Comparison of ENCODE assay signal across 11 cellular contexts in genomic region chr10:49397036-49397999, GRCh38. TPM values are rescaled to one million over a fixed set of nuclear protein-coding genes. Genes with fewer than 3 reads are reported as not detected.
A peak's percentile ranks its signal among the peaks of the same experiment; 100 is the strongest.
DNase-seq lines count a peak whose midpoint lies in the region; ATAC-seq and TF ChIP-seq lines count a peak whose summit lies in the region.
"Had no signal": no experiment of that assay in that cellular context is flagged by ENCODE, and none has a peak within 500 bp of the region (broad histone marks: within the 10 kb centered on the region; RNA-seq: fewer than 3 reads in every experiment).

No MANE protein-coding gene starts in this region.

- peak overlapping the region; percentile 11; the same call in 1 of the 2 replicates for H3K4me3 ChIP-seq in iPS DF 6.9 (ENCODE audit: low read length)
- H3K4me3 ChIP-seq: BLaER1 treated with 17β-estradiol and CSF1 and Interleukin-3, amounts not matched to agents 10 nM and 100 nM had no signal

- ATAC-seq in activated T-cell treated with anti-CD3 and anti-CD28 coated beads, Interleukin-2, amount 50 U/mL, for 4 hours: peak; percentile 21 to 33
- peak; percentile 34 for ATAC-seq in stimulated activated effector memory CD8-positive, alpha-beta T cell treated with anti-CD3 and anti-CD28 coated beads, Interleukin-12 subunit alpha, Interleukin-12 subunit beta, amount 100 ng/mL, for 72 hours
- ATAC-seq: Panc1 had no signal

- H3K27me3 Mint-ChIP-seq in activated T-cell treated with anti-CD3 and anti-CD28 coated beads, Interleukin-2, amount 50 U/mL, for 4 hours (ENCODE audit: low read depth): peaks cover 77% of the 10 kb centered on the region
- H3K27me3 Mint-ChIP-seq in IgD-negative memory B cell: peaks cover 53% of the 10 kb centered on the region

- no peak for TF ChIP-seq CTCF in GM10248 (IDR thresholded peaks at IDR 0.05; ENCODE audit: control extremely low read depth, extremely low read depth, low read depth, missing control alignments)

- H3K9me3 ChIP-seq in iPS DF 6.9 (ENCODE audit: control insufficient read depth, insufficient read depth, low read length): no peaks in the 10 kb centered on the region

- WGBS in iPS DF 6.9 (ENCODE audit: insufficient coverage, insufficient read length): no CpG with 5 or more reads among the region's 61 CpGs

- peaks cover 44% of the 10 kb centered on the region for H3K27me3 ChIP-seq in iPS DF 6.9 (ENCODE audit: control insufficient read depth, insufficient read depth, low read length)

- peaks cover 13% of the 10 kb centered on the region for H3K4me1 Mint-ChIP-seq in activated T-cell treated with anti-CD3 and anti-CD28 coated beads, Interleukin-2, amount 50 U/mL, for 4 hours (ENCODE audit: low read depth)
- H3K4me1 Mint-ChIP-seq in IgD-negative memory B cell: peaks cover 1 to 11% (median 10%) of the 10 kb centered on the region in 3 donors
- peaks cover 16% of the 10 kb centered on the region for H3K4me1 Mint-ChIP-seq in stimulated activated effector memory CD8-positive, alpha-beta T cell treated with anti-CD3 and anti-CD28 coated beads, Interleukin-12 subunit alpha, Interleukin-12 subunit beta, amount 100 ng/mL, for 72 hours

- H3K9me3 Mint-ChIP-seq in activated T-cell treated with anti-CD3 and anti-CD28 coated beads, Interleukin-2, amount 50 U/mL, for 4 hours: no peaks in the 10 kb centered on the region
- peaks cover 0 to 2% (median 0%) of the 10 kb centered on the region in 3 donors for H3K9me3 Mint-ChIP-seq in IgD-negative memory B cell
- H3K9me3 Mint-ChIP-seq in stimulated activated effector memory CD8-positive, alpha-beta T cell treated with anti-CD3 and anti-CD28 coated beads, Interleukin-12 subunit alpha, Interleukin-12 subunit beta, amount 100 ng/mL, for 72 hours: no peaks in the 10 kb centered on the region
- H3K9me3 Mint-ChIP-seq: memory B cell had no signal

- CTCF ChIA-PET in GM10248 (lab: Yijun Ruan, JAX): interaction anchor here (0.9 to 1.9 kb wide), 2 partner anchors 10 to 741 kb away, joined by 3 to 7 read pairs; no protein-coding TSS in a partner anchor

- no peaks in the 10 kb centered on the region for H3K36me3 Mint-ChIP-seq in activated T-cell treated with anti-CD3 and anti-CD28 coated beads, Interleukin-2, amount 50 U/mL, for 4 hours (ENCODE audit: insufficient read depth)
- H3K36me3 Mint-ChIP-seq in IgD-negative memory B cell: peaks cover 2% of the 10 kb centered on the region
- H3K36me3 Mint-ChIP-seq in stimulated activated effector memory CD8-positive, alpha-beta T cell treated with anti-CD3 and anti-CD28 coated beads, Interleukin-12 subunit alpha, Interleukin-12 subunit beta, amount 100 ng/mL, for 72 hours: no peaks in the 10 kb centered on the region
- H3K36me3 Mint-ChIP-seq: memory B cell had no signal

- H3K4me3 Mint-ChIP-seq in activated T-cell treated with anti-CD3 and anti-CD28 coated beads, Interleukin-2, amount 50 U/mL, for 4 hours: no peak overlapping the region
- H3K4me3 Mint-ChIP-seq in IgD-negative memory B cell: peak overlapping the region in 2 of 4 donors; percentile 47 to 77
- peak overlapping the region; percentile 59 for H3K4me3 Mint-ChIP-seq in stimulated activated effector memory CD8-positive, alpha-beta T cell treated with anti-CD3 and anti-CD28 coated beads, Interleukin-12 subunit alpha, Interleukin-12 subunit beta, amount 100 ng/mL, for 72 hours

- H3K36me3 ChIP-seq in iPS DF 6.9 (ENCODE audit: control insufficient read depth, insufficient read depth, low read length): no peaks in the 10 kb centered on the region
- H3K36me3 ChIP-seq: BLaER1 treated with 17β-estradiol and CSF1 and Interleukin-3, amounts not matched to agents 10 nM and 100 nM had no signal

- no peak overlapping the region for H3K27ac ChIP-seq in iPS DF 6.9 (ENCODE audit: low read length)
- H3K27ac ChIP-seq: BLaER1 treated with 17β-estradiol and CSF1 and Interleukin-3, amounts not matched to agents 10 nM and 100 nM had no signal

- H3K27ac Mint-ChIP-seq in IgD-negative memory B cell: peak overlapping the region in 2 of 3 donors; percentile 48 to 90
- H3K27ac Mint-ChIP-seq in stimulated activated effector memory CD8-positive, alpha-beta T cell treated with anti-CD3 and anti-CD28 coated beads, Interleukin-12 subunit alpha, Interleukin-12 subunit beta, amount 100 ng/mL, for 72 hours: no peak overlapping the region

- POLR2A ChIA-PET in GM10248 (lab: Yijun Ruan, JAX): no interaction called here

- H3K4me1 ChIP-seq in iPS DF 6.9 (ENCODE audit: control insufficient read depth, insufficient read depth, low read length): peaks cover 1% of the 10 kb centered on the region; the same call in 1 of the 2 replicates
- H3K4me1 ChIP-seq: BLaER1 treated with 17β-estradiol and CSF1 and Interleukin-3, amounts not matched to agents 10 nM and 100 nM had no signal

- DNase-seq in activated T-cell treated with anti-CD3 and anti-CD28 coated beads, Interleukin-2, amount 50 U/mL, for 4 hours: no peak
- DNase-seq in activated T-cell treated with anti-CD3 and anti-CD28 coated beads for 4 hours (no peak), iPS DF 6.9 (ENCODE audit: low read depth, low spot score) (no peak), dermis blood vessel endothelial cell (no peak), GM10248 (ENCODE audit: extremely low spot score) (no peak)
- no peak for DNase-seq in stimulated activated effector memory CD8-positive, alpha-beta T cell treated with anti-CD3 and anti-CD28 coated beads, Interleukin-12 subunit alpha, Interleukin-12 subunit beta, amount 100 ng/mL, for 72 hours (ENCODE audit: low spot score in 2 of 2)
- DNase-seq in stimulated activated naive CD4-positive, alpha-beta T cell treated with Interleukin-2 at 50 U/mL for 16 hours (lab: John Stamatoyannopoulos, UW): no peak

RNA-seq across cellular contexts. Expression of gene DRGX, which starts 1.4 kb away (rescaled TPM):
- total RNA-seq in activated T-cell treated with anti-CD3 and anti-CD28 coated beads, Interleukin-2, amount 50 U/mL, for 4 hours: not detected
- polyA plus RNA-seq in IgD-negative memory B cell: not detected
- not detected in 2 replicates for total RNA-seq in dermis blood vessel endothelial cell
